ENCODE assay signal across 1 cellular context in the genomic region with DNA sequence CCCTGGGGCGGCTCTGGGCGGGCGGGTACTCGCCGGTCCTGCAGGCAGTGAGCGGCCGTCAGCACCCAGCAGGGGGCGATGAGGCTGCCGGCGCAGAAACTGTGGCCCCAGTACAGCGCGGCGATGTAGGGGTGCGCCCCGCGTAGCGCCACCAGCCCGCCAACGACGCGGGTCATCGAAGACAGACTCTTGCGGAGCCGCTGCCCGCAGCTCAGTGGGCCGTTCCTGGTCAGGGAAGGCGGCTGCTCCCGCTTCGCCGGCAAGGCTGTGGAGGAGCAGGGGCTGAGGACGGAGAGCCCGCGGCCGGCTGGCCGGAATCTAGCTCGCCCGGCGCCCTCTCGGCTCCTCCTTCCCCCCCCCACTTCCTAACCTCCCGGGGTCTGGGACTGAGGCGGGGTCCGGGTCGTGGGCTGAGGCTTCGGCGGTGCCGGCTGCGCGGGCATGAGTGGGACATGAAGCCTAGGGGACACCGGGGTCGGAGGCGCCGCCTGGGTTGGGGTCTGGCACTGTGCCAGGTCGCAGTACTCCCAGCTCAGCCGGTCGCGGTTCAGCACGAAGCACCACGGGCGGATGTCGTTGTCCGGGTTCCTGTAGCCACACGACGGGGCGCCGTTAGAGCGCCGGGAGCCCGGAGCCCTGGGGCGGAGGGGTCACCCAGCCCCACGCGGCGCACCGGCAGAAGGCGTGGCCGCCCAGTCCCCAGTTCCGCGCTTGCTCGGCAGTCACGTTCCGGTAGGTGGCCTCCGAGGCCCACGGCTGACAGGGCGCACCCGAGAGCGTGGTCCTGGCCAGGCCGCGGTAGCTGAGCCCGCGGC.
A peak's percentile ranks its signal among the peaks of the same experiment; 100 is the strongest.
TF ChIP-seq lines count a peak whose summit lies in the region.

No MANE protein-coding gene starts in this region.

TF ChIP-seq in HepG2, 621 proteins besides CTCF, POLR2A, EP300 and RAD21 (continued from another document and continues in another):
- TF ChIP-seq STAG1 (CRISPR knock-in tag; IDR thresholded peaks at IDR 0.05) (peak; percentile 83), AKAP8 (CRISPR knock-in tag; IDR thresholded peaks at IDR 0.05) (no peak; the same call in 1 of the 2 replicates), RXRA (CRISPR knock-in tag; IDR thresholded peaks at IDR 0.05) (peak; percentile 36; the same call in 1 of the 2 replicates), CREB1 (IDR thresholded peaks at IDR 0.05) (no peak), CREB1 (CRISPR knock-in tag; IDR thresholded peaks at IDR 0.05) (no peak), RORA (CRISPR knock-in tag; IDR thresholded peaks at IDR 0.05) (no peak), ZNF775 (CRISPR knock-in tag; IDR thresholded peaks at IDR 0.05; ENCODE audit: borderline replicate concordance) (no peak), ZNF619 (CRISPR knock-in tag; IDR thresholded peaks at IDR 0.05) (no peak; the same call in 1 of the 2 replicates), ZNF335 (CRISPR knock-in tag; IDR thresholded peaks at IDR 0.05) (no peak), ZSCAN31 (CRISPR knock-in tag; IDR thresholded peaks at IDR 0.05; ENCODE audit: low read depth) (0 out of 2 replicates have a peak, but pooled peaks have one; percentile 38), ESRRA (CRISPR knock-in tag; IDR thresholded peaks at IDR 0.05; ENCODE audit: low read depth) (no peak), CENPT (CRISPR knock-in tag; IDR thresholded peaks at IDR 0.05; ENCODE audit: low read depth) (no peak), TEAD2 (CRISPR knock-in tag; IDR thresholded peaks at IDR 0.05) (no peak), ZNF792 (CRISPR knock-in tag; IDR thresholded peaks at IDR 0.05) (no peak), NFYB (CRISPR knock-in tag; IDR thresholded peaks at IDR 0.05) (no peak), ZNF337 (CRISPR knock-in tag; IDR thresholded peaks at IDR 0.05; ENCODE audit: borderline replicate concordance, low read depth) (no peak), YEATS4 (CRISPR knock-in tag; IDR thresholded peaks at IDR 0.05; ENCODE audit: borderline replicate concordance) (peak; percentile 8; the same call in 1 of the 2 replicates), ZFP1 (CRISPR knock-in tag; IDR thresholded peaks at IDR 0.05) (no peak), ZC3H4 (CRISPR knock-in tag; IDR thresholded peaks at IDR 0.05; ENCODE audit: borderline replicate concordance) (no peak), BORCS8-MEF2B (CRISPR knock-in tag; IDR thresholded peaks at IDR 0.05) (no peak), DMAP1 (CRISPR knock-in tag; IDR thresholded peaks at IDR 0.05) (peak; percentile 28; the same call in 1 of the 2 replicates), IRX3 (CRISPR knock-in tag; IDR thresholded peaks at IDR 0.05; ENCODE audit: borderline replicate concordance, low read depth) (no peak), EHMT2 (IDR thresholded peaks at IDR 0.05; ENCODE audit: borderline replicate concordance, low read depth, low read length) (no peak), ZNF3 (CRISPR knock-in tag; IDR thresholded peaks at IDR 0.05) (no peak), ZNF546 (CRISPR knock-in tag; conservative IDR thresholded peaks at IDR 0.05) (no peak), KAT7 (CRISPR knock-in tag; IDR thresholded peaks at IDR 0.05; ENCODE audit: borderline replicate concordance) (no peak), ZNF552 (CRISPR knock-in tag; IDR thresholded peaks at IDR 0.05; ENCODE audit: borderline replicate concordance) (no peak), ZNF780A (CRISPR knock-in tag; IDR thresholded peaks at IDR 0.05) (no peak), BRCA1 (CRISPR knock-in tag; IDR thresholded peaks at IDR 0.05) (no peak), ZUFSP (CRISPR knock-in tag; IDR thresholded peaks at IDR 0.05; ENCODE audit: borderline replicate concordance) (no peak), ZNF614 (CRISPR knock-in tag; IDR thresholded peaks at IDR 0.05; ENCODE audit: borderline replicate concordance) (no peak), HMGXB3 (CRISPR knock-in tag; IDR thresholded peaks at IDR 0.05; ENCODE audit: borderline replicate concordance) (no peak), HES4 (CRISPR knock-in tag; IDR thresholded peaks at IDR 0.05; ENCODE audit: borderline replicate concordance) (no peak), GABPA (IDR thresholded peaks at IDR 0.05; ENCODE audit: low read depth, low read length) (no peak), GABPA (CRISPR knock-in tag; IDR thresholded peaks at IDR 0.05; ENCODE audit: low read depth) (no peak)
- TF ChIP-seq, protein P1, sequence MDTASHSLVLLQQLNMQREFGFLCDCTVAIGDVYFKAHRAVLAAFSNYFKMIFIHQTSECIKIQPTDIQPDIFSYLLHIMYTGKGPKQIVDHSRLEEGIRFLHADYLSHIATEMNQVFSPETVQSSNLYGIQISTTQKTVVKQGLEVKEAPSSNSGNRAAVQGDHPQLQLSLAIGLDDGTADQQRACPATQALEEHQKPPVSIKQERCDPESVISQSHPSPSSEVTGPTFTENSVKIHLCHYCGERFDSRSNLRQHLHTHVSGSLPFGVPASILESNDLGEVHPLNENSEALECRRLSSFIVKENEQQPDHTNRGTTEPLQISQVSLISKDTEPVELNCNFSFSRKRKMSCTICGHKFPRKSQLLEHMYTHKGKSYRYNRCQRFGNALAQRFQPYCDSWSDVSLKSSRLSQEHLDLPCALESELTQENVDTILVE (CRISPR knock-in tag; IDR thresholded peaks at IDR 0.05), result no peak
- TF ChIP-seq, protein P2, sequence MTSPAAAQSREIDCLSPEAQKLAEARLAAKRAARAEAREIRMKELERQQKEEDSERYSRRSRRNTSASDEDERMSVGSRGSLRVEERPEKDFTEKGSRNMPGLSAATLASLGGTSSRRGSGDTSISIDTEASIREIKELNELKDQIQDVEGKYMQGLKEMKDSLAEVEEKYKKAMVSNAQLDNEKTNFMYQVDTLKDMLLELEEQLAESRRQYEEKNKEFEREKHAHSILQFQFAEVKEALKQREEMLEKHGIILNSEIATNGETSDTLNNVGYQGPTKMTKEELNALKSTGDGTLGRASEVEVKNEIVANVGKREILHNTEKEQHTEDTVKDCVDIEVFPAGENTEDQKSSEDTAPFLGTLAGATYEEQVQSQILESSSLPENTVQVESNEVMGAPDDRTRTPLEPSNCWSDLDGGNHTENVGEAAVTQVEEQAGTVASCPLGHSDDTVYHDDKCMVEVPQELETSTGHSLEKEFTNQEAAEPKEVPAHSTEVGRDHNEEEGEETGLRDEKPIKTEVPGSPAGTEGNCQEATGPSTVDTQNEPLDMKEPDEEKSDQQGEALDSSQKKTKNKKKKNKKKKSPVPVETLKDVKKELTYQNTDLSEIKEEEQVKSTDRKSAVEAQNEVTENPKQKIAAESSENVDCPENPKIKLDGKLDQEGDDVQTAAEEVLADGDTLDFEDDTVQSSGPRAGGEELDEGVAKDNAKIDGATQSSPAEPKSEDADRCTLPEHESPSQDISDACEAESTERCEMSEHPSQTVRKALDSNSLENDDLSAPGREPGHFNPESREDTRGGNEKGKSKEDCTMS (CRISPR knock-in tag; conservative IDR thresholded peaks at IDR 0.05), result no peak
- TF ChIP-seq, protein P3, sequence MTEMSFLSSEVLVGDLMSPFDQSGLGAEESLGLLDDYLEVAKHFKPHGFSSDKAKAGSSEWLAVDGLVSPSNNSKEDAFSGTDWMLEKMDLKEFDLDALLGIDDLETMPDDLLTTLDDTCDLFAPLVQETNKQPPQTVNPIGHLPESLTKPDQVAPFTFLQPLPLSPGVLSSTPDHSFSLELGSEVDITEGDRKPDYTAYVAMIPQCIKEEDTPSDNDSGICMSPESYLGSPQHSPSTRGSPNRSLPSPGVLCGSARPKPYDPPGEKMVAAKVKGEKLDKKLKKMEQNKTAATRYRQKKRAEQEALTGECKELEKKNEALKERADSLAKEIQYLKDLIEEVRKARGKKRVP (CRISPR knock-in tag; IDR thresholded peaks at IDR 0.05), result no peak
- TF ChIP-seq, protein P4, sequence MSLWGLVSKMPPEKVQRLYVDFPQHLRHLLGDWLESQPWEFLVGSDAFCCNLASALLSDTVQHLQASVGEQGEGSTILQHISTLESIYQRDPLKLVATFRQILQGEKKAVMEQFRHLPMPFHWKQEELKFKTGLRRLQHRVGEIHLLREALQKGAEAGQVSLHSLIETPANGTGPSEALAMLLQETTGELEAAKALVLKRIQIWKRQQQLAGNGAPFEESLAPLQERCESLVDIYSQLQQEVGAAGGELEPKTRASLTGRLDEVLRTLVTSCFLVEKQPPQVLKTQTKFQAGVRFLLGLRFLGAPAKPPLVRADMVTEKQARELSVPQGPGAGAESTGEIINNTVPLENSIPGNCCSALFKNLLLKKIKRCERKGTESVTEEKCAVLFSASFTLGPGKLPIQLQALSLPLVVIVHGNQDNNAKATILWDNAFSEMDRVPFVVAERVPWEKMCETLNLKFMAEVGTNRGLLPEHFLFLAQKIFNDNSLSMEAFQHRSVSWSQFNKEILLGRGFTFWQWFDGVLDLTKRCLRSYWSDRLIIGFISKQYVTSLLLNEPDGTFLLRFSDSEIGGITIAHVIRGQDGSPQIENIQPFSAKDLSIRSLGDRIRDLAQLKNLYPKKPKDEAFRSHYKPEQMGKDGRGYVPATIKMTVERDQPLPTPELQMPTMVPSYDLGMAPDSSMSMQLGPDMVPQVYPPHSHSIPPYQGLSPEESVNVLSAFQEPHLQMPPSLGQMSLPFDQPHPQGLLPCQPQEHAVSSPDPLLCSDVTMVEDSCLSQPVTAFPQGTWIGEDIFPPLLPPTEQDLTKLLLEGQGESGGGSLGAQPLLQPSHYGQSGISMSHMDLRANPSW (CRISPR knock-in tag; IDR thresholded peaks at IDR 0.05; ENCODE audit: borderline replicate concordance), result no peak
- TF ChIP-seq, protein P5, sequence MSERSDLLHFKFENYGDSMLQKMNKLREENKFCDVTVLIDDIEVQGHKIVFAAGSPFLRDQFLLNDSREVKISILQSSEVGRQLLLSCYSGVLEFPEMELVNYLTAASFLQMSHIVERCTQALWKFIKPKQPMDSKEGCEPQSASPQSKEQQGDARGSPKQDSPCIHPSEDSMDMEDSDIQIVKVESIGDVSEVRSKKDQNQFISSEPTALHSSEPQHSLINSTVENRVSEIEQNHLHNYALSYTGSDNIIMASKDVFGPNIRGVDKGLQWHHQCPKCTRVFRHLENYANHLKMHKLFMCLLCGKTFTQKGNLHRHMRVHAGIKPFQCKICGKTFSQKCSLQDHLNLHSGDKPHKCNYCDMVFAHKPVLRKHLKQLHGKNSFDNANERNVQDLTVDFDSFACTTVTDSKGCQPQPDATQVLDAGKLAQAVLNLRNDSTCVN (CRISPR knock-in tag; IDR thresholded peaks at IDR 0.05; ENCODE audit: borderline replicate concordance), result no peak
- TF ChIP-seq, protein P6, sequence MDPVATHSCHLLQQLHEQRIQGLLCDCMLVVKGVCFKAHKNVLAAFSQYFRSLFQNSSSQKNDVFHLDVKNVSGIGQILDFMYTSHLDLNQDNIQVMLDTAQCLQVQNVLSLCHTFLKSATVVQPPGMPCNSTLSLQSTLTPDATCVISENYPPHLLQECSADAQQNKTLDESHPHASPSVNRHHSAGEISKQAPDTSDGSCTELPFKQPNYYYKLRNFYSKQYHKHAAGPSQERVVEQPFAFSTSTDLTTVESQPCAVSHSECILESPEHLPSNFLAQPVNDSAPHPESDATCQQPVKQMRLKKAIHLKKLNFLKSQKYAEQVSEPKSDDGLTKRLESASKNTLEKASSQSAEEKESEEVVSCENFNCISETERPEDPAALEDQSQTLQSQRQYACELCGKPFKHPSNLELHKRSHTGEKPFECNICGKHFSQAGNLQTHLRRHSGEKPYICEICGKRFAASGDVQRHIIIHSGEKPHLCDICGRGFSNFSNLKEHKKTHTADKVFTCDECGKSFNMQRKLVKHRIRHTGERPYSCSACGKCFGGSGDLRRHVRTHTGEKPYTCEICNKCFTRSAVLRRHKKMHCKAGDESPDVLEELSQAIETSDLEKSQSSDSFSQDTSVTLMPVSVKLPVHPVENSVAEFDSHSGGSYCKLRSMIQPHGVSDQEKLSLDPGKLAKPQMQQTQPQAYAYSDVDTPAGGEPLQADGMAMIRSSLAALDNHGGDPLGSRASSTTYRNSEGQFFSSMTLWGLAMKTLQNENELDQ (CRISPR knock-in tag; IDR thresholded peaks at IDR 0.05; ENCODE audit: borderline replicate concordance), result no peak
